Comparison of ENCODE assay signal across 26 cellular contexts in the genomic region with DNA sequence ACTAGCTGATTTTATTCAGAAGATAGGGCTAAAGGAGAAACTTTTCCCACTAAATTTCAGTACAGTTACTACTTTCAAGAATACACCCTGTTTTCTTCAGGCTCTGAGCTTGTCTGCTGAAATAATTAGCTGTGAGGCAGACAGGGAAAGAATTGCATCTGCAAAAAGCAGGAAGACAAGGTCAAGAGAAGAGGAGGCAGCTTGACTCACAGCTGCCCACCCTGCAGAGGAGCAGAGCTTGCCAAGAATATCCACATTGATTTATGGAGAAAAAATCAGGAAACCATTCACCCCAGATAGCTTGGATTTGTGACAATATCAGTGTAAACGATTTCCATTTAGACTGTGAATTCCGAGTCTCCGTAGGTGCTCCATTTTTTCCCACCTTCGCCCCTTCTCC. TPM values are rescaled to one million over a fixed set of nuclear protein-coding genes. Genes with fewer than 3 reads are reported as not detected.
DNase-seq lines count a peak whose midpoint lies in the region; ATAC-seq and TF ChIP-seq lines count a peak whose summit lies in the region.
"Had no signal": no experiment of that assay in that cellular context is flagged by ENCODE, and none has a peak within 500 bp of the region (broad histone marks: within the 10 kb centered on the region; RNA-seq: fewer than 3 reads in every experiment).

No MANE protein-coding gene starts in this region.

- intact Hi-C loops in CD4-positive, alpha-beta T cell (cut with DNase I, micrococcal nuclease): no loop called here
- intact Hi-C loops in IMR-90 (cut with micrococcal nuclease): no loop called here

- in situ Hi-C loops in IMR-90 (cut with MboI; ENCODE audit: low sequenced_read_pairs): no loop called here

- no peaks in the 10 kb centered on the region for H3K9me3 ChIP-seq in CD4-positive, alpha-beta T cell (ENCODE audit: control insufficient read depth, low read length)
- H3K9me3 ChIP-seq in IMR-90 (ENCODE audit: control insufficient read depth, insufficient read depth, low read length) (no peaks in the 10 kb centered on the region), suprapubic skin (no peaks in the 10 kb centered on the region)
- H3K9me3 ChIP-seq: adrenal gland; BLaER1 treated with 17β-estradiol and CSF1 and Interleukin-3, amounts not matched to agents 10 nM and 100 nM; gastroesophageal sphincter; HAP-1 had no signal

- TF ChIP-seq CTCF in CD4-positive, alpha-beta T cell (IDR thresholded peaks at IDR 0.05): no peak
- TF ChIP-seq CTCF in IMR-90 (conservative IDR thresholded peaks at IDR 0.05; ENCODE audit: low read depth, low read length) (no peak), choroid plexus epithelial cell (conservative IDR thresholded peaks at IDR 0.05; ENCODE audit: low read depth, low read length) (no peak), nephron progenitor cell (IDR thresholded peaks at IDR 0.05) (no peak), suprapubic skin (IDR thresholded peaks at IDR 0.05) (no peak)

- H3K18ac ChIP-seq in IMR-90 (ENCODE audit: low read depth, low read length): no peak overlapping the region

- no peak overlapping the region for H2AFZ ChIP-seq in IMR-90 (replicated peaks; ENCODE audit: low read length, poor library complexity)
- H2AFZ ChIP-seq: hepatocyte had no signal

- H3K27me3 Mint-ChIP-seq in CD4-positive, alpha-beta T cell: no peaks in the 10 kb centered on the region
- no peaks in the 10 kb centered on the region for H3K27me3 Mint-ChIP-seq in nephron progenitor cell (ENCODE audit: low read depth, poor library complexity)
- peaks cover 13% of the 10 kb centered on the region for H3K27me3 Mint-ChIP-seq in activated naive CD4-positive, alpha-beta T cell treated with anti-CD3 and anti-CD28 coated beads, Interleukin-2, amount 10 ng/mL, durations not matched to agents 7 days and 5 days
- H3K27me3 Mint-ChIP-seq: activated B cell treated with CpG ODN at 0.5 μM for 24 hours; activated CD4-positive, alpha-beta T cell treated with anti-CD3 and anti-CD28 coated beads, Interleukin-2, amount 10 ng/mL, durations not matched to agents 7 days and 5 days; naive B cell; stimulated activated memory B cell treated with anti-CD40 and anti-IgM and Interleukin-4, amounts not matched to agents 10 μg/mL and 1 μg/mL and 100 μg/mL, for 72 hours; type B pancreatic cell had no signal

- H4K5ac ChIP-seq in IMR-90 (ENCODE audit: low read depth, low read length): no peak overlapping the region

- H4K91ac ChIP-seq in IMR-90 (ENCODE audit: insufficient read depth, low read depth, low read length): no peak overlapping the region

- H3K9me3 Mint-ChIP-seq in CD4-positive, alpha-beta T cell: no peaks in the 10 kb centered on the region
- no peaks in the 10 kb centered on the region for H3K9me3 Mint-ChIP-seq in nephron progenitor cell
- no peaks in the 10 kb centered on the region for H3K9me3 Mint-ChIP-seq in activated naive CD4-positive, alpha-beta T cell treated with anti-CD3 and anti-CD28 coated beads, Interleukin-2, amount 10 ng/mL, durations not matched to agents 7 days and 5 days
- H3K9me3 Mint-ChIP-seq: activated B cell treated with CpG ODN at 0.5 μM for 24 hours; activated CD4-positive, alpha-beta T cell treated with anti-CD3 and anti-CD28 coated beads, Interleukin-2, amount 10 ng/mL, durations not matched to agents 7 days and 5 days; naive B cell; stimulated activated memory B cell treated with anti-CD40 and anti-IgM and Interleukin-4, amounts not matched to agents 10 μg/mL and 1 μg/mL and 100 μg/mL, for 72 hours had no signal

- no peak overlapping the region for H3K23ac ChIP-seq in IMR-90 (ENCODE audit: low read depth, low read length)

- peak overlapping the region; percentile 45 for H3K27ac Mint-ChIP-seq in CD4-positive, alpha-beta T cell
- peak overlapping the region; percentile 39 for H3K27ac Mint-ChIP-seq in nephron progenitor cell
- no peak overlapping the region for H3K27ac Mint-ChIP-seq in activated naive CD4-positive, alpha-beta T cell treated with anti-CD3 and anti-CD28 coated beads, Interleukin-2, amount 10 ng/mL, durations not matched to agents 7 days and 5 days
- H3K27ac Mint-ChIP-seq: activated B cell treated with CpG ODN at 0.5 μM for 24 hours; stimulated activated memory B cell treated with anti-CD40 and anti-IgM and Interleukin-4, amounts not matched to agents 10 μg/mL and 1 μg/mL and 100 μg/mL, for 72 hours; type B pancreatic cell had no signal

- H3K4me1 Mint-ChIP-seq in CD4-positive, alpha-beta T cell (ENCODE audit: low read depth): peaks cover 18% of the 10 kb centered on the region
- H3K4me1 Mint-ChIP-seq in nephron progenitor cell: peaks cover 42% of the 10 kb centered on the region
- H3K4me1 Mint-ChIP-seq in activated naive CD4-positive, alpha-beta T cell treated with anti-CD3 and anti-CD28 coated beads, Interleukin-2, amount 10 ng/mL, durations not matched to agents 7 days and 5 days: peaks cover 21% of the 10 kb centered on the region

- no peak overlapping the region for H3K9ac ChIP-seq in IMR-90 (ENCODE audit: low read depth, low read length)
- H3K9ac ChIP-seq: BLaER1 treated with 17β-estradiol and CSF1 and Interleukin-3, amounts not matched to agents 10 nM and 100 nM had no signal

- H3K4me1 ChIP-seq in IMR-90 (ENCODE audit: control insufficient read depth, insufficient read depth, low read length) (peaks cover 4% of the 10 kb centered on the region), suprapubic skin (peaks cover 3% of the 10 kb centered on the region)

- H3K27me3 ChIP-seq in CD4-positive, alpha-beta T cell (ENCODE audit: control insufficient read depth, insufficient read depth, low read length): no peaks in the 10 kb centered on the region
- H3K27me3 ChIP-seq in IMR-90 (ENCODE audit: control insufficient read depth, insufficient read depth, low read length) (no peaks in the 10 kb centered on the region), suprapubic skin (no peaks in the 10 kb centered on the region)
- H3K27me3 ChIP-seq: adrenal gland, gastroesophageal sphincter, hepatocyte had no signal

- CTCF ChIA-PET in CD4-positive, alpha-beta T cell (lab: Charles Lee): no interaction called here
- CTCF ChIA-PET in IMR-90 (lab: Yijun Ruan, JAX): no interaction called here
- CTCF ChIA-PET in activated naive CD4-positive, alpha-beta T cell treated with anti-CD3 and anti-CD28 coated beads, Interleukin-2, amount 10 ng/mL, durations not matched to agents 7 days and 5 days (lab: Charles Lee): interaction anchor here (1.5 kb wide), 1 partner anchor 83 kb away, joined by 3 read pairs; no protein-coding TSS in a partner anchor

- H3K4me2 ChIP-seq in IMR-90 (ENCODE audit: low read depth, low read length): no peak overlapping the region
- H3K4me2 ChIP-seq: hepatocyte had no signal

- no peak overlapping the region for H2BK5ac ChIP-seq in IMR-90 (ENCODE audit: low read depth, low read length, poor library complexity, severe bottlenecking)

- peaks cover 13% of the 10 kb centered on the region for H3K36me3 Mint-ChIP-seq in CD4-positive, alpha-beta T cell (ENCODE audit: low read depth)
- H3K36me3 Mint-ChIP-seq in nephron progenitor cell (ENCODE audit: low read depth): peaks cover 10% of the 10 kb centered on the region
- peaks cover 32% of the 10 kb centered on the region for H3K36me3 Mint-ChIP-seq in activated naive CD4-positive, alpha-beta T cell treated with anti-CD3 and anti-CD28 coated beads, Interleukin-2, amount 10 ng/mL, durations not matched to agents 7 days and 5 days

- H2BK20ac ChIP-seq in IMR-90 (ENCODE audit: low read depth, low read length): no peak overlapping the region

- BruUV-seq in IMR-90 (replicated peaks; lab: Mats Ljungman, UMichigan): no TSS peak

- TF ChIP-seq EP300 in suprapubic skin (IDR thresholded peaks at IDR 0.05): no peak

- H3K36me3 ChIP-seq in IMR-90 (ENCODE audit: control insufficient read depth, insufficient read depth, low read length): peaks cover 8% of the 10 kb centered on the region
- peaks cover 17% of the 10 kb centered on the region for H3K36me3 ChIP-seq in suprapubic skin

- no peak for TF ChIP-seq RAD21 in IMR-90 (IDR thresholded peaks at IDR 0.05; ENCODE audit: low read length)

- no peak for ATAC-seq in CD4-positive, alpha-beta T cell (ENCODE audit: poor library complexity)
- ATAC-seq in IMR-90 (ENCODE audit: low read depth): 0 out of 2 replicates have a peak, but pooled peaks have one; percentile 8
- ATAC-seq: gastroesophageal sphincter; GM12878; left colon; Panc1; stimulated activated memory B cell treated with anti-CD40 and anti-IgM and Interleukin-4, amounts not matched to agents 10 μg/mL and 1 μg/mL and 100 μg/mL, for 72 hours had no signal

- no peak overlapping the region for H2BK15ac ChIP-seq in IMR-90 (ENCODE audit: low read depth, low read length)

- H3K79me1 ChIP-seq in IMR-90 (ENCODE audit: low read depth in 1 of 2, low read length in 2 of 2): no peaks in the 10 kb centered on the region

- no CpG with 5 or more reads among the region's 4 CpGs for WGBS in IMR-90 (ENCODE audit: extremely low coverage in 2 of 2, insufficient read length in 1 of 2), 2 experiments
- 74% methylated on average over 4 of the region's 4 CpGs for WGBS in suprapubic skin

- no peak overlapping the region for H2BK120ac ChIP-seq in IMR-90 (ENCODE audit: low read depth, low read length)

- H3K4me3 Mint-ChIP-seq in CD4-positive, alpha-beta T cell: no peak overlapping the region
- peak overlapping the region; percentile 24 for H3K4me3 Mint-ChIP-seq in nephron progenitor cell
- no peak overlapping the region for H3K4me3 Mint-ChIP-seq in activated naive CD4-positive, alpha-beta T cell treated with anti-CD3 and anti-CD28 coated beads, Interleukin-2, amount 10 ng/mL, durations not matched to agents 7 days and 5 days
- H3K4me3 Mint-ChIP-seq: activated B cell treated with CpG ODN at 0.5 μM for 24 hours; activated CD4-positive, alpha-beta T cell treated with anti-CD3 and anti-CD28 coated beads, Interleukin-2, amount 10 ng/mL, durations not matched to agents 7 days and 5 days; naive B cell; stimulated activated memory B cell treated with anti-CD40 and anti-IgM and Interleukin-4, amounts not matched to agents 10 μg/mL and 1 μg/mL and 100 μg/mL, for 72 hours; type B pancreatic cell had no signal

- peaks cover 16% of the 10 kb centered on the region; the same call in 1 of the 2 replicates for H3K9me1 ChIP-seq in IMR-90 (ENCODE audit: insufficient read depth, low read length)

- dilution Hi-C loops in IMR-90 (cut with HindIII; ENCODE audit: low sequenced_read_pairs, unreplicated experiment): no loop called here

- DNase-seq in CD4-positive, alpha-beta T cell: no peak
- peak; percentile 30 for DNase-seq in IMR-90
- DNase-seq in choroid plexus epithelial cell (ENCODE audit: low read depth): peak; percentile 40
- no peak for DNase-seq in nephron progenitor cell
- DNase-seq in NCI-H187 (lab: John Stamatoyannopoulos, UW): no peak
- DNase-seq in suprapubic skin (ENCODE audit: low spot score in 2 of 2): no peak
- DNase-seq in activated naive CD4-positive, alpha-beta T cell treated with anti-CD3 and anti-CD28 coated beads, Interleukin-2, amount 10 ng/mL, durations not matched to agents 7 days and 5 days: no peak
- DNase-seq: activated B cell treated with CpG ODN at 0.5 μM for 24 hours; activated CD4-positive, alpha-beta T cell treated with anti-CD3 and anti-CD28 coated beads, Interleukin-2, amount 10 ng/mL, durations not matched to agents 7 days and 5 days; activated naive CD4-positive, alpha-beta T cell; left colon; naive B cell; NCI-H1417; NCI-H2029 treated with DMSO at 0.1 percent for 48 hours; NCI-H226; SIG-M5; substantia nigra had no signal

- no peak overlapping the region for H3K27ac ChIP-seq in CD4-positive, alpha-beta T cell (ENCODE audit: low read depth, low read length)
- H3K27ac ChIP-seq in IMR-90 (ENCODE audit: insufficient read depth, low read length) (no peak overlapping the region), suprapubic skin (no peak overlapping the region)
- H3K27ac ChIP-seq: adrenal gland; BLaER1 treated with 17β-estradiol and CSF1 and Interleukin-3, amounts not matched to agents 10 nM and 100 nM; gastroesophageal sphincter; hepatocyte had no signal

- H3K4me3 ChIP-seq in IMR-90 (ENCODE audit: insufficient read depth, low read depth, low read length) (no peak overlapping the region), choroid plexus epithelial cell (ENCODE audit: low read depth, low read length) (no peak overlapping the region), suprapubic skin (no peak overlapping the region)
- H3K4me3 ChIP-seq: adrenal gland; BLaER1 treated with 17β-estradiol and CSF1 and Interleukin-3, amounts not matched to agents 10 nM and 100 nM; gastroesophageal sphincter; GM12878; HAP-1; hepatocyte had no signal

- POLR2A ChIA-PET in CD4-positive, alpha-beta T cell (lab: Charles Lee): interaction anchor here (1.1 to 2.4 kb wide), 2 partner anchors 13 to 25 kb away, joined by 6 to 14 read pairs; no protein-coding TSS in a partner anchor
- POLR2A ChIA-PET in IMR-90 (lab: Charles Lee; ENCODE audit: unreplicated experiment): interaction anchor here (0.5 kb wide), 1 partner anchor 156 kb away, joined by 3 read pairs; the partner anchor contains the start of gene SPRED2

- H3K14ac ChIP-seq in IMR-90 (replicated peaks; ENCODE audit: low read depth, low read length): no peak overlapping the region

- TF ChIP-seq POLR2A in IMR-90 (IDR thresholded peaks at IDR 0.05; ENCODE audit: low read depth, low read length) (no peak), suprapubic skin (IDR thresholded peaks at IDR 0.05) (no peak)

- H4K8ac ChIP-seq in IMR-90 (ENCODE audit: low read depth in 2 of 2, low read length in 2 of 2): no peak overlapping the region

- H2AK9ac ChIP-seq in IMR-90 (replicated peaks; ENCODE audit: low read depth, low read length, poor library complexity): no peak overlapping the region

- peaks cover 4% of the 10 kb centered on the region; the same call in 1 of the 2 replicates for H4K20me1 ChIP-seq in IMR-90 (ENCODE audit: insufficient read depth, low read length)

- H3K56ac ChIP-seq in IMR-90 (ENCODE audit: extremely low read depth, insufficient read depth, low read length): no peak overlapping the region

- H2AK5ac ChIP-seq in IMR-90 (ENCODE audit: low read depth, low read length): no peak overlapping the region

- H3K4ac ChIP-seq in IMR-90 (ENCODE audit: low read depth, low read length): no peak overlapping the region

RNA-seq across cellular contexts. Expression of gene ACTR2, which starts 49.0 kb away (rescaled TPM):
- total RNA-seq in CD4-positive, alpha-beta T cell: 100 to 1,000 TPM; 128 to 130 TPM
- total RNA-seq in IMR-90 (2012; rRNA removed) (205 and 224 TPM in 2 replicates), suprapubic skin (10 to 100 TPM; 41.5 to 56.9 (median 49.8) TPM)
- polyA plus RNA-seq in IMR-90 (2012; rRNA removed): 98.9 and 141 TPM in 2 replicates
- 20.1 and 34.5 TPM in 2 replicates for polyA plus RNA-seq in IMR-90 (2012; cell fraction: cytosol; rRNA removed)
- 2.4 and 26.8 TPM in 2 replicates for polyA plus RNA-seq in IMR-90 (2012; cell fraction: nucleus; rRNA removed; ENCODE audit: low replicate concordance)

Comparison
In these comparisons a context has a peak if more than half of its experiments do, and no peak if none do; other contexts are left out.
1. DNase-seq: peak in IMR-90 (single experiment) and choroid plexus epithelial cell (single experiment); none in CD4-positive, alpha-beta T cell (0 of 10), nephron progenitor cell (single experiment), NCI-H187 (0 of 2), suprapubic skin (0 of 2) and activated naive CD4-positive, alpha-beta T cell treated with anti-CD3 and anti-CD28 coated beads, Interleukin-2, amount 10 ng/mL, durations not matched to agents 7 days and 5 days (single experiment).